In the genomic region with DNA sequence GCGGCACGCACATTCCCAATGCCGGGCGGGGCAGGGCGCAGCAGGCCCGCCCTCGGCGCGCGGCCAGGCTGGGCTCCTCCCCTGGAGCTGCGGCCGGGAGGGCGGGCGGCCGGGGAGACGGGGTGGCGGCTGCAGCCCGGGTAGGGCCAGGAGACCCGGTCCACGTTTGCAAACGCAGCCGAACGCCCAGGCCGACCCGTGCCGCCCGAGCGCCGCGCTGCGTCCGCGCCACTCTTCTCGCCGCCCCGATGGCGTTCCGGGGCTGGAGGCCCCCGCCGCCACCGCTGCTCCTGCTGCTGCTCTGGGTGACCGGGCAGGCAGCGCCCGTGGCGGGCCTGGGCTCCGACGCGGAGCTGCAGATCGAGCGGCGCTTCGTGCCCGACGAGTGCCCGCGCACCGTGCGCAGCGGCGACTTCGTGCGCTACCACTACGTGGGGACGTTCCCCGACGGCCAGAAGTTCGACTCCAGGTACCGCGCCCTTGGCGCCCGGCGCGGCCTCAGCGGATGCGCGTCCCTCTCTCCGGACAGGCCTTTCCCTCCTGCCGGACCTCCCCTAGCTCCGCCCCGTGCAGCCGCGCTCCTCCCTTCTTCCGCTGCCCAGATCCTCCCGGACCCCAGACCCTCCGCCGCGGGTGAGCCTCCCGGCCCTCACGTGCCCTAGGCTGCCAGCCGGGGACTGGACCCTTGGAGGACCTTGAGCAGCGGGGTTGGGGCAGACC, we compare ENCODE assay signal across 7 cellular contexts. TPM values are rescaled to one million over a fixed set of nuclear protein-coding genes. Genes with fewer than 3 reads are reported as not detected.
DNase-seq lines count a peak whose midpoint lies in the region; ATAC-seq and TF ChIP-seq lines count a peak whose summit lies in the region.

A gene with protein sequence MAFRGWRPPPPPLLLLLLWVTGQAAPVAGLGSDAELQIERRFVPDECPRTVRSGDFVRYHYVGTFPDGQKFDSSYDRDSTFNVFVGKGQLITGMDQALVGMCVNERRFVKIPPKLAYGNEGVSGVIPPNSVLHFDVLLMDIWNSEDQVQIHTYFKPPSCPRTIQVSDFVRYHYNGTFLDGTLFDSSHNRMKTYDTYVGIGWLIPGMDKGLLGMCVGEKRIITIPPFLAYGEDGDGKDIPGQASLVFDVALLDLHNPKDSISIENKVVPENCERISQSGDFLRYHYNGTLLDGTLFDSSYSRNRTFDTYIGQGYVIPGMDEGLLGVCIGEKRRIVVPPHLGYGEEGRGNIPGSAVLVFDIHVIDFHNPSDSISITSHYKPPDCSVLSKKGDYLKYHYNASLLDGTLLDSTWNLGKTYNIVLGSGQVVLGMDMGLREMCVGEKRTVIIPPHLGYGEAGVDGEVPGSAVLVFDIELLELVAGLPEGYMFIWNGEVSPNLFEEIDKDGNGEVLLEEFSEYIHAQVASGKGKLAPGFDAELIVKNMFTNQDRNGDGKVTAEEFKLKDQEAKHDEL (plus strand): TSS at position 115 of the 720 bp plus-strand sequence. CDS start 134 bp downstream, at position 249.

- no peaks in the 10 kb centered on the region for H3K36me3 ChIP-seq in ES-I3 (ENCODE audit: insufficient read depth, low read length)
- H3K36me3 ChIP-seq in prostate gland = no peaks in the 10 kb centered on the region

- peak; percentile 66 for TF ChIP-seq POLR2A in prostate gland (IDR thresholded peaks at IDR 0.05)

- WGBS in prostate gland = under 1% methylated on average over 61 of the region's 91 CpGs

- peak within 1 kb of the TSS; percentile 56 to 92 (median 88) for H3K27ac Mint-ChIP-seq in brain

- intact Hi-C loops in prostate gland (cut with DNase I) = loop anchor here (5.0 kb wide), 1 partner anchor 65 kb away; a partner anchor contains a TSS

- H3K4me1 Mint-ChIP-seq in brain = peaks cover 16% of the 10 kb centered on the region

- peak; percentile 49 for ATAC-seq in GM19468 (IDR thresholded peaks at IDR 0.05; ENCODE audit: extremely low read depth, unreplicated experiment)
- peak; percentile 61 for ATAC-seq in HG03558 (IDR thresholded peaks at IDR 0.05; ENCODE audit: extremely low read depth, unreplicated experiment)

- H3K27me3 Mint-ChIP-seq in brain = peaks cover 9% of the 10 kb centered on the region

- peaks cover 0 to 13% (median 5%) of the 10 kb centered on the region in 5 experiments for H3K9me3 Mint-ChIP-seq in brain

- TF ChIP-seq CTCF in brain (conservative IDR thresholded peaks at IDR 0.05) = no peak
- TF ChIP-seq CTCF in prostate gland (IDR thresholded peaks at IDR 0.05) = no peak

- peak within 1 kb of the TSS; percentile 71 for H3K9ac ChIP-seq in ES-I3 (ENCODE audit: low read depth, low read length)

- H3K27ac ChIP-seq in prostate gland = peak within 1 kb of the TSS; percentile 84 to 85

- peak within 1 kb of the TSS; percentile 86 to 92 for H3K4me3 ChIP-seq in prostate gland

- no peaks in the 10 kb centered on the region for H3K27me3 ChIP-seq in prostate gland (replicated peaks; ENCODE audit: insufficient read depth)

- no peaks in the 10 kb centered on the region for H3K4me1 ChIP-seq in ES-I3 (ENCODE audit: insufficient read depth, low read length)
- no peaks in the 10 kb centered on the region for H3K4me1 ChIP-seq in prostate gland (replicated peaks)

- peaks cover 11% of the 10 kb centered on the region for H3K36me3 Mint-ChIP-seq in brain

- DNase-seq in OCI-M1 (lab: John Stamatoyannopoulos, UW) = peak; percentile 67
- peak; percentile 36 to 75 for DNase-seq in hippocampal formation (lab: John Stamatoyannopoulos, UW)
- peak; percentile 85 for DNase-seq in prostate gland (ENCODE audit: low spot score)

- H3K4me3 Mint-ChIP-seq in brain = peak within 1 kb of the TSS; percentile 86 to 90 (median 89)

- H3K9me3 ChIP-seq in ES-I3 (ENCODE audit: control insufficient read depth, insufficient read depth, low read length) (no peaks in the 10 kb centered on the region), prostate gland (no peaks in the 10 kb centered on the region)

RNA-seq across cellular contexts. Expression of the gene that starts here (rescaled TPM):
- 36.1 TPM for polyA plus RNA-seq in brain (ENCODE audit: insufficient read depth, low read depth, low replicate concordance)
- total RNA-seq in prostate gland = 100 to 1,000 TPM; 115 to 137 TPM

Comparison
In these comparisons a context has a peak if more than half of its experiments do, and no peak if none do; other contexts are left out.
1. Peak in every context shown above with its lines: DNase-seq, ATAC-seq, H3K4me3 ChIP-seq and H3K27ac ChIP-seq.